4 cellular contexts compared by ENCODE assay signal in genomic region chr5:115930171-115930570, GRCh38. TPM values are rescaled to one million over a fixed set of nuclear protein-coding genes. Genes with fewer than 3 reads are reported as not detected.
"Had no signal": no experiment of that assay in that cellular context is flagged by ENCODE, and none has a peak within 500 bp of the region (broad histone marks: within the 10 kb centered on the region; RNA-seq: fewer than 3 reads in every experiment).

No MANE protein-coding gene starts in this region.

RNA-seq across cellular contexts. Expression of gene LVRN, which starts 32.1 kb away (rescaled TPM):
- total RNA-seq: activated B cell treated with CpG ODN at 0.5 μM for 24 hours; activated CD4-positive, alpha-beta T cell treated with anti-CD3 and anti-CD28 coated beads, Interleukin-2, amount 10 ng/mL, durations not matched to agents 24 days and 14 days; activated T-cell treated with anti-CD3 and anti-CD28 coated beads, Interleukin-2, amount 50 U/mL, for 4 hours; OCI-LY7 had no signal
